ENCODE assay signal across 8 cellular contexts in the genomic region with DNA sequence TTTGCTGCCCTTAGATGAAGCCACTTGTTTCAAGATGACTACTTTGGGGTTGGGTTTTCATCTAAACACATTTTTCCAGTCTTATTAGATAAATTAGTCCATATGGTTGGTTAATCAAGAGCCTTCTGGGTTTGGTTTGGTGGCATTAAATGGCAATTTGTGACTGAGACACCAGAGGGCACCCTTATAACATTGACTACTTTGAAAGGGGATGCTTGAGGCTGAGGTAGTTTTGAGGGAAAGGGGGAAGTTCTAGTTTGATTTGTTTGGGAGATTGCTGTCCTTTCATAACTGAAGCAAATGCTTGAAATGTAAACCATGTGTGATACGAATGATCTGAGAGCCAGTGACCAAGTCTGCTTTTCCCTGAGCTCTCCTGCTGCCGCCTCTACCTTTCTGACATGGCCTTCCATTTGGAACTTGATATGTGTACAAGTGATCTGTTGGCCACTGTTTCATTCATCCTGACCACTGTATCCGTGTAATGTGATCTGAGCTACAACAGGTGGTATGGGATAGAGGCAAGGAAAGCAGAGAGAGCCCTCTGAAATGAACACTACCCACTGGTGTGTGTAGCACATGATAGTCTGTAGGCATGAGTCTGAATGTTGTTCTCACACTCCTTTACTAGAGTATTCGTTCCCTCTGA. TPM values are rescaled to one million over a fixed set of nuclear protein-coding genes. Genes with fewer than 3 reads are reported as not detected.
DNase-seq lines count a peak whose midpoint lies in the region; ATAC-seq lines count a peak whose summit lies in the region.

No MANE protein-coding gene starts in this region.

- no peaks in the 10 kb centered on the region for H3K27me3 Mint-ChIP-seq in memory B cell

- no peaks in the 10 kb centered on the region for H3K9me3 Mint-ChIP-seq in memory B cell

- H3K9me3 ChIP-seq in SK-N-MC (ENCODE audit: low read depth, low read length): no peaks in the 10 kb centered on the region

- H3K4me1 Mint-ChIP-seq in memory B cell: peaks cover 10% of the 10 kb centered on the region

- no peak overlapping the region for H3K4me3 Mint-ChIP-seq in memory B cell

- no peak overlapping the region for H3K27ac Mint-ChIP-seq in memory B cell

- DNase-seq in activated CD4-positive, CD25-positive, alpha-beta regulatory T cell treated with anti-CD3 and anti-CD28 coated beads, Interleukin-2, amount 50 U/mL, for 72 hours: no peak
- DNase-seq in M059J (ENCODE audit: low read depth) (peak; percentile 68), SK-N-MC (ENCODE audit: low read depth, low spot score) (peak; percentile 65), memory B cell (ENCODE audit: low spot score in 2 of 2) (peak; percentile 64 to 72), mucosa of gallbladder (ENCODE audit: low spot score) (no peak)
- DNase-seq in effector CD4-positive, alpha-beta T cell: peak; percentile 52

- H3K4me3 ChIP-seq in SK-N-MC: no peak overlapping the region

- peak overlapping the region; percentile 83 for H3K27ac ChIP-seq in SK-N-MC

- H3K36me3 ChIP-seq in SK-N-MC (ENCODE audit: insufficient read depth, low read length): peaks cover 48% of the 10 kb centered on the region

- peak overlapping the region; percentile 44 for H3K9ac ChIP-seq in SK-N-MC (ENCODE audit: insufficient read length)

- ATAC-seq in activated CD4-positive, CD25-positive, alpha-beta regulatory T cell treated with anti-CD3 and anti-CD28 coated beads, Interleukin-2, amount 50 U/mL, for 24 hours: peak; percentile 56 to 69
- ATAC-seq in memory B cell (ENCODE audit: low read depth) (peak; percentile 91), HG03139 (IDR thresholded peaks at IDR 0.05; ENCODE audit: unreplicated experiment) (no peak)

- H3K36me3 Mint-ChIP-seq in memory B cell: no peaks in the 10 kb centered on the region

RNA-seq across cellular contexts. Expression of a gene that starts 5.8 kb away (rescaled TPM):
- 9.4 and 17.8 TPM in 2 replicates for total RNA-seq in M059J (2014; rRNA removed; shearing (Covaris generic))
- total RNA-seq in mucosa of gallbladder: 39.4 TPM

RNA-seq across cellular contexts. Expression of a gene that starts 15.5 kb away (rescaled TPM):
- 37.5 and 48.9 TPM in 2 replicates for total RNA-seq in M059J (2014; rRNA removed; shearing (Covaris generic))
- total RNA-seq in mucosa of gallbladder: 6.8 TPM

Comparison
In these comparisons a context has a peak if more than half of its experiments do, and no peak if none do; other contexts are left out.
1. DNase-seq: peak in M059J (single experiment), SK-N-MC (single experiment), effector CD4-positive, alpha-beta T cell (single experiment) and memory B cell (2 of 2); none in activated CD4-positive, CD25-positive, alpha-beta regulatory T cell treated with anti-CD3 and anti-CD28 coated beads, Interleukin-2, amount 50 U/mL, for 72 hours (single experiment) and mucosa of gallbladder (single experiment).